Comparison of ENCODE assay signal across 1 cellular context in the genomic region with DNA sequence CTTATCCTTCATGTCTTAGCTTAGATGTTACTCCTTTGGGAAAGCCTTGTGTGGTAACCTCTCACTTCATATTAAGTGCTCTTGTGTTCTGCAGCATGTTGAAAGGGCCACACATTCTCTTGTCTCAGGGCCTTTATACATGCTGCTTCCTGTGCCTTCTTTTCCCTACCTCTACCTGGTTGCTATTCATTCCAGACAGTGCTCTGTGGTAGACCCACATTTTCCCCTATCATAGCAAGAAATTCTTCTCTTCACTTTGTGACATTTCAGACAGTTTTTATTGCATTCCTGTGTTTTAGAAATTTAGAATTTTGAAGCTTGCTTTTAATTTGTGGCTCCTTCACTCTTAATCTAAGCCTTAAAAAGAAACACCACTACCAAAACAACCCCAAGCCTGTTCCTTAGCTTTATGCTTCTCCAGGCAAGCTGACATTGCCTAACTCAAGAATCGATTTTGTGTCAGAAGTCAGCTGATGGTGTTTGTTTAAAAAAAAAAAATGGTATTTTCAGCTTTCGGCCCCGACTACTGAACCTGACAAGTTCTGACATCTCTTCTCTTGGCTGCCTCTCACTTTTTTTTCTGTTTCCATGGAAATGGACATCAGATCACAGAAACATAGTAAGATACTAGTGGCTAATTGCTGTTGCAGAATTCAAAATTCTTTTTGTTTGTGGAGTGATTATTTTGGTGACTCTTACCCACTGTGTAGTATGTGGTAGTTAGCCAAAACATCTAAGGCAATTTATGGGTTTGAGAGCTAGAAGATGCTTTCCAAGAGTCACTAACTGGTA.
TF ChIP-seq lines count a peak whose summit lies in the region.

No MANE protein-coding gene starts in this region.

TF ChIP-seq in HepG2, 621 proteins besides CTCF, POLR2A, EP300 and RAD21 (continued from another document and continues in another):
- TF ChIP-seq, protein P1, sequence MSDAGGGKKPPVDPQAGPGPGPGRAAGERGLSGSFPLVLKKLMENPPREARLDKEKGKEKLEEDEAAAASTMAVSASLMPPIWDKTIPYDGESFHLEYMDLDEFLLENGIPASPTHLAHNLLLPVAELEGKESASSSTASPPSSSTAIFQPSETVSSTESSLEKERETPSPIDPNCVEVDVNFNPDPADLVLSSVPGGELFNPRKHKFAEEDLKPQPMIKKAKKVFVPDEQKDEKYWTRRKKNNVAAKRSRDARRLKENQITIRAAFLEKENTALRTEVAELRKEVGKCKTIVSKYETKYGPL (CRISPR knock-in tag; IDR thresholded peaks at IDR 0.05), result 0 out of 2 replicates have a peak, but pooled peaks have one; percentile 18
- TF ChIP-seq ZNF83 (CRISPR knock-in tag; IDR thresholded peaks at IDR 0.05; ENCODE audit: borderline replicate concordance), result no peak
- no peak; the same call in 1 of the 2 replicates for TF ChIP-seq ZNF605 (CRISPR knock-in tag; IDR thresholded peaks at IDR 0.05)
- TF ChIP-seq DNMT1 (CRISPR knock-in tag; IDR thresholded peaks at IDR 0.05), result no peak
- peak; percentile 57; the same call in 1 of the 2 replicates for TF ChIP-seq ERF (CRISPR knock-in tag; IDR thresholded peaks at IDR 0.05)
- TF ChIP-seq ZNF670 (CRISPR knock-in tag; IDR thresholded peaks at IDR 0.05; ENCODE audit: borderline replicate concordance), result peak; percentile 99
- TF ChIP-seq, protein P2, sequence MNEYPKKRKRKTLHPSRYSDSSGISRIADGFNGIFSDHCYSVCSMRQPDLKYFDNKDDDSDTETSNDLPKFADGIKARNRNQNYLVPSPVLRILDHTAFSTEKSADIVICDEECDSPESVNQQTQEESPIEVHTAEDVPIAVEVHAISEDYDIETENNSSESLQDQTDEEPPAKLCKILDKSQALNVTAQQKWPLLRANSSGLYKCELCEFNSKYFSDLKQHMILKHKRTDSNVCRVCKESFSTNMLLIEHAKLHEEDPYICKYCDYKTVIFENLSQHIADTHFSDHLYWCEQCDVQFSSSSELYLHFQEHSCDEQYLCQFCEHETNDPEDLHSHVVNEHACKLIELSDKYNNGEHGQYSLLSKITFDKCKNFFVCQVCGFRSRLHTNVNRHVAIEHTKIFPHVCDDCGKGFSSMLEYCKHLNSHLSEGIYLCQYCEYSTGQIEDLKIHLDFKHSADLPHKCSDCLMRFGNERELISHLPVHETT (CRISPR knock-in tag; conservative IDR thresholded peaks at IDR 0.05), result no peak
- TF ChIP-seq NR2F1 (CRISPR knock-in tag; IDR thresholded peaks at IDR 0.05), result no peak
- TF ChIP-seq ZNF878 (CRISPR knock-in tag; IDR thresholded peaks at IDR 0.05), result no peak
- TF ChIP-seq, protein P3, sequence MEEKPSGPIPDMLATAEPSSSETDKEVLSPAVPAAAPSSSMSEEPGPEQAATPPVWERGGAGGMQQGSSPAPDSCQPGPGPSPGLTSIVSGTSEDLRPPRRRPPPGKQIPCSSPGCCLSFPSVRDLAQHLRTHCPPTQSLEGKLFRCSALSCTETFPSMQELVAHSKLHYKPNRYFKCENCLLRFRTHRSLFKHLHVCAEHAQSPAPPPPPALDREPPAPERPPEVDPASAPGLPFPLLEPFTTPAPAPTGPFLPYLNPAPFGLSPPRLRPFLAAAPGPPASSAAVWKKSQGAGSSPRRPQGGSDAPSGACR (CRISPR knock-in tag; IDR thresholded peaks at IDR 0.05), result peak; percentile 86; the same call in 1 of the 2 replicates
- TF ChIP-seq, protein P4, sequence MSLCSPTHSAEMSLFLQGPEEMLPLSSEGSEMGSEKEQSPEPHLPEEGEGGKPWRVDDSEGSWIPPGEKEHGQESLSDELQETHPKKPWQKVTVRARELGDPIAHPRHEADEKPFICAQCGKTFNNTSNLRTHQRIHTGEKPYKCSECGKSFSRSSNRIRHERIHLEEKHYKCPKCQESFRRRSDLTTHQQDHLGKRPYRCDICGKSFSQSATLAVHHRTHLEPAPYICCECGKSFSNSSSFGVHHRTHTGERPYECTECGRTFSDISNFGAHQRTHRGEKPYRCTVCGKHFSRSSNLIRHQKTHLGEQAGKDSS (CRISPR knock-in tag; IDR thresholded peaks at IDR 0.05; ENCODE audit: borderline replicate concordance, low read depth), result no peak
- TF ChIP-seq, protein P5, sequence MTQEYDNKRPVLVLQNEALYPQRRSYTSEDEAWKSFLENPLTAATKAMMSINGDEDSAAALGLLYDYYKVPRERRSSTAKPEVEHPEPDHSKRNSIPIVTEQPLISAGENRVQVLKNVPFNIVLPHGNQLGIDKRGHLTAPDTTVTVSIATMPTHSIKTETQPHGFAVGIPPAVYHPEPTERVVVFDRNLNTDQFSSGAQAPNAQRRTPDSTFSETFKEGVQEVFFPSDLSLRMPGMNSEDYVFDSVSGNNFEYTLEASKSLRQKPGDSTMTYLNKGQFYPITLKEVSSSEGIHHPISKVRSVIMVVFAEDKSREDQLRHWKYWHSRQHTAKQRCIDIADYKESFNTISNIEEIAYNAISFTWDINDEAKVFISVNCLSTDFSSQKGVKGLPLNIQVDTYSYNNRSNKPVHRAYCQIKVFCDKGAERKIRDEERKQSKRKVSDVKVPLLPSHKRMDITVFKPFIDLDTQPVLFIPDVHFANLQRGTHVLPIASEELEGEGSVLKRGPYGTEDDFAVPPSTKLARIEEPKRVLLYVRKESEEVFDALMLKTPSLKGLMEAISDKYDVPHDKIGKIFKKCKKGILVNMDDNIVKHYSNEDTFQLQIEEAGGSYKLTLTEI (CRISPR knock-in tag; conservative IDR thresholded peaks at IDR 0.05), result no peak
- peak; percentile 88 for TF ChIP-seq KDM1A (CRISPR knock-in tag; IDR thresholded peaks at IDR 0.05)
- TF ChIP-seq, protein P6, sequence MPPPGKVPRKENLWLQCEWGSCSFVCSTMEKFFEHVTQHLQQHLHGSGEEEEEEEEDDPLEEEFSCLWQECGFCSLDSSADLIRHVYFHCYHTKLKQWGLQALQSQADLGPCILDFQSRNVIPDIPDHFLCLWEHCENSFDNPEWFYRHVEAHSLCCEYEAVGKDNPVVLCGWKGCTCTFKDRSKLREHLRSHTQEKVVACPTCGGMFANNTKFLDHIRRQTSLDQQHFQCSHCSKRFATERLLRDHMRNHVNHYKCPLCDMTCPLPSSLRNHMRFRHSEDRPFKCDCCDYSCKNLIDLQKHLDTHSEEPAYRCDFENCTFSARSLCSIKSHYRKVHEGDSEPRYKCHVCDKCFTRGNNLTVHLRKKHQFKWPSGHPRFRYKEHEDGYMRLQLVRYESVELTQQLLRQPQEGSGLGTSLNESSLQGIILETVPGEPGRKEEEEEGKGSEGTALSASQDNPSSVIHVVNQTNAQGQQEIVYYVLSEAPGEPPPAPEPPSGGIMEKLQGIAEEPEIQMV (CRISPR knock-in tag; IDR thresholded peaks at IDR 0.05; ENCODE audit: low read depth), result no peak
- no peak for TF ChIP-seq ETV6 (CRISPR knock-in tag; conservative IDR thresholded peaks at IDR 0.05)
- TF ChIP-seq, protein P7, sequence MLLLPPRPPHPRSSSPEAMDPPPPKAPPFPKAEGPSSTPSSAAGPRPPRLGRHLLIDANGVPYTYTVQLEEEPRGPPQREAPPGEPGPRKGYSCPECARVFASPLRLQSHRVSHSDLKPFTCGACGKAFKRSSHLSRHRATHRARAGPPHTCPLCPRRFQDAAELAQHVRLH (CRISPR knock-in tag; IDR thresholded peaks at IDR 0.05; ENCODE audit: borderline replicate concordance, low read depth), result 0 out of 2 replicates have a peak, but pooled peaks have one; percentile 50
- no peak for TF ChIP-seq ZNF30 (CRISPR knock-in tag; IDR thresholded peaks at IDR 0.05)
- TF ChIP-seq ZNF816 (CRISPR knock-in tag; IDR thresholded peaks at IDR 0.05; ENCODE audit: borderline replicate concordance), result peak; percentile 65; the same call in 1 of the 2 replicates
- no peak; the same call in 1 of the 2 replicates for TF ChIP-seq GATA4 (IDR thresholded peaks at IDR 0.05; ENCODE audit: borderline replicate concordance, low read depth)
- TF ChIP-seq REXO4 (CRISPR knock-in tag; IDR thresholded peaks at IDR 0.05; ENCODE audit: borderline replicate concordance), result peak; percentile 47; the same call in 1 of the 2 replicates
- TF ChIP-seq PHF21A (CRISPR knock-in tag; IDR thresholded peaks at IDR 0.05), result peak; percentile 78; the same call in 1 of the 2 replicates
- no peak for TF ChIP-seq RBM39 (IDR thresholded peaks at IDR 0.05; ENCODE audit: low read depth, low read length, poor library complexity, severe bottlenecking)
- TF ChIP-seq ZBTB1 (CRISPR knock-in tag; IDR thresholded peaks at IDR 0.05; ENCODE audit: borderline replicate concordance), result no peak
- TF ChIP-seq, protein P8, sequence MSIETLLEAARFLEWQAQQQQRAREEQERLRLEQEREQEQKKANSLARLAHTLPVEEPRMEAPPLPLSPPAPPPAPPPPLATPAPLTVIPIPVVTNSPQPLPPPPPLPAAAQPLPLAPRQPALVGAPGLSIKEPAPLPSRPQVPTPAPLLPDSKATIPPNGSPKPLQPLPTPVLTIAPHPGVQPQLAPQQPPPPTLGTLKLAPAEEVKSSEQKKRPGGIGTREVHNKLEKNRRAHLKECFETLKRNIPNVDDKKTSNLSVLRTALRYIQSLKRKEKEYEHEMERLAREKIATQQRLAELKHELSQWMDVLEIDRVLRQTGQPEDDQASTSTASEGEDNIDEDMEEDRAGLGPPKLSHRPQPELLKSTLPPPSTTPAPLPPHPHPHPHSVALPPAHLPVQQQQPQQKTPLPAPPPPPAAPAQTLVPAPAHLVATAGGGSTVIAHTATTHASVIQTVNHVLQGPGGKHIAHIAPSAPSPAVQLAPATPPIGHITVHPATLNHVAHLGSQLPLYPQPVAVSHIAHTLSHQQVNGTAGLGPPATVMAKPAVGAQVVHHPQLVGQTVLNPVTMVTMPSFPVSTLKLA (IDR thresholded peaks at IDR 0.05), result no peak; the same call in 1 of the 2 replicates
- TF ChIP-seq MATR3 (CRISPR knock-in tag; IDR thresholded peaks at IDR 0.05), result no peak
- peak; percentile 43; the same call in 1 of the 2 replicates for TF ChIP-seq BRCA1 (CRISPR knock-in tag; IDR thresholded peaks at IDR 0.05)
- TF ChIP-seq ZNF766 (CRISPR knock-in tag; IDR thresholded peaks at IDR 0.05; ENCODE audit: borderline replicate concordance), result no peak
- TF ChIP-seq FOXP1 (IDR thresholded peaks at IDR 0.05), result no peak
- peak; percentile 91 for TF ChIP-seq FOXP1 (CRISPR knock-in tag; IDR thresholded peaks at IDR 0.05)
- no peak; the same call in 1 of the 2 replicates for TF ChIP-seq ZNF552 (CRISPR knock-in tag; IDR thresholded peaks at IDR 0.05; ENCODE audit: borderline replicate concordance)
- TF ChIP-seq ZNF460 (CRISPR knock-in tag; IDR thresholded peaks at IDR 0.05; ENCODE audit: borderline replicate concordance), result peak; percentile 22; the same call in 1 of the 2 replicates
- peak; percentile 56; the same call in 1 of the 2 replicates for TF ChIP-seq ZSCAN9 (CRISPR knock-in tag; IDR thresholded peaks at IDR 0.05; ENCODE audit: borderline replicate concordance)
- TF ChIP-seq HNRNPLL (IDR thresholded peaks at IDR 0.05; ENCODE audit: low read depth, low read length, poor library complexity, severe bottlenecking), result no peak
- TF ChIP-seq ZNF660 (CRISPR knock-in tag; IDR thresholded peaks at IDR 0.05; ENCODE audit: borderline replicate concordance, low read depth), result no peak
- TF ChIP-seq, protein P9, sequence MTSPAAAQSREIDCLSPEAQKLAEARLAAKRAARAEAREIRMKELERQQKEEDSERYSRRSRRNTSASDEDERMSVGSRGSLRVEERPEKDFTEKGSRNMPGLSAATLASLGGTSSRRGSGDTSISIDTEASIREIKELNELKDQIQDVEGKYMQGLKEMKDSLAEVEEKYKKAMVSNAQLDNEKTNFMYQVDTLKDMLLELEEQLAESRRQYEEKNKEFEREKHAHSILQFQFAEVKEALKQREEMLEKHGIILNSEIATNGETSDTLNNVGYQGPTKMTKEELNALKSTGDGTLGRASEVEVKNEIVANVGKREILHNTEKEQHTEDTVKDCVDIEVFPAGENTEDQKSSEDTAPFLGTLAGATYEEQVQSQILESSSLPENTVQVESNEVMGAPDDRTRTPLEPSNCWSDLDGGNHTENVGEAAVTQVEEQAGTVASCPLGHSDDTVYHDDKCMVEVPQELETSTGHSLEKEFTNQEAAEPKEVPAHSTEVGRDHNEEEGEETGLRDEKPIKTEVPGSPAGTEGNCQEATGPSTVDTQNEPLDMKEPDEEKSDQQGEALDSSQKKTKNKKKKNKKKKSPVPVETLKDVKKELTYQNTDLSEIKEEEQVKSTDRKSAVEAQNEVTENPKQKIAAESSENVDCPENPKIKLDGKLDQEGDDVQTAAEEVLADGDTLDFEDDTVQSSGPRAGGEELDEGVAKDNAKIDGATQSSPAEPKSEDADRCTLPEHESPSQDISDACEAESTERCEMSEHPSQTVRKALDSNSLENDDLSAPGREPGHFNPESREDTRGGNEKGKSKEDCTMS (CRISPR knock-in tag; conservative IDR thresholded peaks at IDR 0.05), result no peak
- TF ChIP-seq TP53 (CRISPR knock-in tag; conservative IDR thresholded peaks at IDR 0.05), result no peak
- TF ChIP-seq, protein P10, sequence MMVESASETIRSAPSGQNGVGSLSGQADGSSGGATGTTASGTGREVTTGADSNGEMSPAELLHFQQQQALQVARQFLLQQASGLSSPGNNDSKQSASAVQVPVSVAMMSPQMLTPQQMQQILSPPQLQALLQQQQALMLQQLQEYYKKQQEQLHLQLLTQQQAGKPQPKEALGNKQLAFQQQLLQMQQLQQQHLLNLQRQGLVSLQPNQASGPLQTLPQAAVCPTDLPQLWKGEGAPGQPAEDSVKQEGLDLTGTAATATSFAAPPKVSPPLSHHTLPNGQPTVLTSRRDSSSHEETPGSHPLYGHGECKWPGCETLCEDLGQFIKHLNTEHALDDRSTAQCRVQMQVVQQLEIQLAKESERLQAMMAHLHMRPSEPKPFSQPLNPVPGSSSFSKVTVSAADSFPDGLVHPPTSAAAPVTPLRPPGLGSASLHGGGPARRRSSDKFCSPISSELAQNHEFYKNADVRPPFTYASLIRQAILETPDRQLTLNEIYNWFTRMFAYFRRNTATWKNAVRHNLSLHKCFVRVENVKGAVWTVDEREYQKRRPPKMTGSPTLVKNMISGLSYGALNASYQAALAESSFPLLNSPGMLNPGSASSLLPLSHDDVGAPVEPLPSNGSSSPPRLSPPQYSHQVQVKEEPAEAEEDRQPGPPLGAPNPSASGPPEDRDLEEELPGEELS (CRISPR knock-in tag; IDR thresholded peaks at IDR 0.05), result peak; percentile 84
- TF ChIP-seq, protein P11, sequence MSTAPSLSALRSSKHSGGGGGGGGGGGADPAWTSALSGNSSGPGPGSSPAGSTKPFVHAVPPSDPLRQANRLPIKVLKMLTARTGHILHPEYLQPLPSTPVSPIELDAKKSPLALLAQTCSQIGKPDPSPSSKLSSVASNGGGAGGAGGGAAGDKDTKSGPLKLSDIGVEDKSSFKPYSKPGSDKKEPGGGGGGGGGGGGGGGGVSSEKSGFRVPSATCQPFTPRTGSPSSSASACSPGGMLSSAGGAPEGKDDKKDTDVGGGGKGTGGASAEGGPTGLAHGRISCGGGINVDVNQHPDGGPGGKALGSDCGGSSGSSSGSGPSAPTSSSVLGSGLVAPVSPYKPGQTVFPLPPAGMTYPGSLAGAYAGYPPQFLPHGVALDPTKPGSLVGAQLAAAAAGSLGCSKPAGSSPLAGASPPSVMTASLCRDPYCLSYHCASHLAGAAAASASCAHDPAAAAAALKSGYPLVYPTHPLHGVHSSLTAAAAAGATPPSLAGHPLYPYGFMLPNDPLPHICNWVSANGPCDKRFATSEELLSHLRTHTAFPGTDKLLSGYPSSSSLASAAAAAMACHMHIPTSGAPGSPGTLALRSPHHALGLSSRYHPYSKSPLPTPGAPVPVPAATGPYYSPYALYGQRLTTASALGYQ (CRISPR knock-in tag; IDR thresholded peaks at IDR 0.05), result peak; percentile 95
- TF ChIP-seq NCOR1 (IDR thresholded peaks at IDR 0.05; ENCODE audit: borderline replicate concordance, low read length), result no peak; the same call in 1 of the 2 replicates
- peak; percentile 97 for TF ChIP-seq ZNF124 (CRISPR knock-in tag; IDR thresholded peaks at IDR 0.05)
- peak; percentile 70 for TF ChIP-seq ZFP82 (CRISPR knock-in tag; IDR thresholded peaks at IDR 0.05; ENCODE audit: borderline replicate concordance)
- TF ChIP-seq, protein P12, sequence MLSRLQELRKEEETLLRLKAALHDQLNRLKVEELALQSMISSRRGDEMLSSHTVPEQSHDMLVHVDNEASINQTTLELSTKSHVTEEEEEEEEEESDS (CRISPR knock-in tag; IDR thresholded peaks at IDR 0.05; ENCODE audit: borderline replicate concordance), result peak; percentile 22; the same call in 1 of the 2 replicates
- TF ChIP-seq ZSCAN22 (CRISPR knock-in tag; IDR thresholded peaks at IDR 0.05), result no peak
